In genomic region chr6:38273325-38273724, GRCh38 we compare ENCODE assay signal across 25 cellular contexts.
DNase-seq lines count a peak whose midpoint lies in the region; ATAC-seq and TF ChIP-seq lines count a peak whose summit lies in the region.
"Had no signal": no experiment of that assay in that cellular context is flagged by ENCODE, and none has a peak within 500 bp of the region (broad histone marks: within the 10 kb centered on the region; RNA-seq: fewer than 3 reads in every experiment).

No MANE protein-coding gene starts in this region.

- H3K27ac Mint-ChIP-seq in central memory CD8-positive, alpha-beta T cell (ENCODE audit: low read depth) = peak overlapping the region; percentile 35
- H3K27ac Mint-ChIP-seq: activated naive CD4-positive, alpha-beta T cell treated with anti-CD3 and anti-CD28 coated beads for 36 hours; stimulated activated memory B cell treated with anti-CD40 and anti-IgM and Interleukin-4, amounts not matched to agents 10 μg/mL and 1 μg/mL and 100 μg/mL, for 72 hours had no signal

- TF ChIP-seq CTCF in AG10803 (conservative IDR thresholded peaks at IDR 0.05; ENCODE audit: low read length) = no peak

- DNase-seq in AG10803 (ENCODE audit: low read depth) (peak; percentile 78), LHCN-M2 (ENCODE audit: low read depth) (peak; percentile 58), left lobe of liver (ENCODE audit: low spot score) (no peak), NCI-H82 (lab: John Stamatoyannopoulos, UW) (no peak), activated gamma-delta T cell (lab: John Stamatoyannopoulos, UW) (no peak), NCI-H2196 treated with DMSO at 0.1 percent for 48 hours (lab: John Stamatoyannopoulos, UW; ENCODE audit: unreplicated experiment) (no peak)
- no peak for DNase-seq in central memory CD8-positive, alpha-beta T cell (ENCODE audit: low spot score in 2 of 2)
- DNase-seq: ACHN; activated CD4-positive, alpha-beta T cell treated with anti-CD3 and anti-CD28 coated beads for 4 hours; activated naive CD4-positive, alpha-beta T cell treated with anti-CD3 and anti-CD28 coated beads for 36 hours; activated T-cell treated with anti-CD3 and anti-CD28 coated beads, Interleukin-2, amount 50 U/mL, for 4 hours; aorta; CD4-positive, alpha-beta memory T cell; effector memory CD4-positive, alpha-beta T cell; GDM1; Karpas-422; kidney glomerular epithelial cell; NCI-H1048; NCI-H2029; OCI-M1; small intestine; stimulated activated CD4-positive, alpha-beta T cell treated with anti-CD3 and anti-CD28 coated beads, Interleukin-2, amount 100 ng/mL, for 24 hours had no signal

- H3K27me3 Mint-ChIP-seq in central memory CD8-positive, alpha-beta T cell = no peaks in the 10 kb centered on the region
- H3K27me3 Mint-ChIP-seq: CD4-positive, alpha-beta memory T cell; stimulated activated memory B cell treated with anti-CD40 and anti-IgM and Interleukin-4, amounts not matched to agents 10 μg/mL and 1 μg/mL and 100 μg/mL, for 72 hours had no signal

- peaks cover 20% of the 10 kb centered on the region for H3K4me1 Mint-ChIP-seq in central memory CD8-positive, alpha-beta T cell
- H3K4me1 Mint-ChIP-seq: stimulated activated memory B cell treated with anti-CD40 and anti-IgM and Interleukin-4, amounts not matched to agents 10 μg/mL and 1 μg/mL and 100 μg/mL, for 72 hours had no signal

- no peak overlapping the region for H3K4me3 Mint-ChIP-seq in central memory CD8-positive, alpha-beta T cell
- H3K4me3 Mint-ChIP-seq: activated naive CD4-positive, alpha-beta T cell treated with anti-CD3 and anti-CD28 coated beads for 36 hours; activated T-cell treated with anti-CD3 and anti-CD28 coated beads, Interleukin-2, amount 50 U/mL, for 4 hours; CD4-positive, alpha-beta memory T cell; stimulated activated memory B cell treated with anti-CD40 and anti-IgM and Interleukin-4, amounts not matched to agents 10 μg/mL and 1 μg/mL and 100 μg/mL, for 72 hours had no signal

- H3K36me3 Mint-ChIP-seq in central memory CD8-positive, alpha-beta T cell (ENCODE audit: insufficient read depth) = peaks cover 4% of the 10 kb centered on the region

- H3K9me3 Mint-ChIP-seq in central memory CD8-positive, alpha-beta T cell = no peaks in the 10 kb centered on the region
- H3K9me3 Mint-ChIP-seq: activated naive CD4-positive, alpha-beta T cell treated with anti-CD3 and anti-CD28 coated beads for 36 hours; activated T-cell treated with anti-CD3 and anti-CD28 coated beads, Interleukin-2, amount 50 U/mL, for 4 hours; stimulated activated memory B cell treated with anti-CD40 and anti-IgM and Interleukin-4, amounts not matched to agents 10 μg/mL and 1 μg/mL and 100 μg/mL, for 72 hours had no signal

- no peak overlapping the region for H3K4me3 ChIP-seq in AG10803 (ENCODE audit: low read length)

- ATAC-seq in central memory CD8-positive, alpha-beta T cell (replicated peaks; ENCODE audit: extremely low read depth, poor library complexity, severe bottlenecking) = no peak
- ATAC-seq in left lobe of liver (peak; percentile 23), GM18519 (IDR thresholded peaks at IDR 0.05; ENCODE audit: low FRiP score, unreplicated experiment) (no peak)
- ATAC-seq: activated T-cell treated with anti-CD3 and anti-CD28 coated beads, Interleukin-2, amount 50 U/mL, for 4 hours; Right ventricle myocardium inferior; stimulated activated memory B cell treated with anti-CD40 and anti-IgM and Interleukin-4, amounts not matched to agents 10 μg/mL and 1 μg/mL and 100 μg/mL, for 72 hours had no signal

Comparison
In these comparisons a context has a peak if more than half of its experiments do, and no peak if none do; other contexts are left out.
1. DNase-seq: peak in AG10803 (single experiment) and LHCN-M2 (single experiment); none in central memory CD8-positive, alpha-beta T cell (0 of 2), left lobe of liver (single experiment), NCI-H82 (single experiment), activated gamma-delta T cell (single experiment) and NCI-H2196 treated with DMSO at 0.1 percent for 48 hours (single experiment).